ENCODE assay signal across 11 cellular contexts in the genomic region with DNA sequence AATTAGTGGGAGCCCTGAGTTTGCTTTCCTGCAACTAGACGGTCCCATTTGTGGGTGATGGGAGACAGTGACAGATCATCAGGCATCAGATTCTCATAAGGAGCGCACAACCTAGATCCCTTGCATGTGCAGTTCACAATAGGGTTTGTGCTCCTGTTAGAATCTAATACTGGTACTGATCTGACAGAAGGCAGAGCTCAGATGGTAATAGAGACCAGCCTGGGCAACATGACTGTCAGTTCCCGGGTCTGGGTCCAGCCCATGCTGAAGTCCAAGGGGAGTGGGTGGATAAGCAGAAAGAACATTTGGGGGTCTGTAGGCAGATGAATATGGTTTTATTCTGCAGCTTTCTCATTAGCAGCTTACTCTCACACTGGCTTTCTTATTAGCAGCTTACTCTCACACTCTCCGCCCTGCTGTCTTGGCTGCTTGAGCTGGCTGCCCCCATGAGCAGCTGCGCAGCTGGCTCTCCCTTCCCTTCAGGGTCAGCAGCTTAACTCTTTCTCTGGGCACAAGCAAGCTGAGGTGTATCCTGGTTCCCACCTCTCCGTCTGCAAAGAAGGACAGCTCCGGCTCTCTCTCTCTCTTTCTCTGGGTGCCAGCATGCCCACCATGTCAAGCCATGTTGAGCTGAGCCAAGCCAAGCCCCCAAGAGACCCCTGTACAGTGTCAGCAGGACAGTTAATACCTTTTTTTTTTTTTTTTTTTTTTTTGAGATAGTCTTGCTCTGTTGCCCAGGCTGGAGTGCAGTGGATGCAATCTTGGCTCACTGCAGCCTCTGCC. TPM values are rescaled to one million over a fixed set of nuclear protein-coding genes. Genes with fewer than 3 reads are reported as not detected.
A peak's percentile ranks its signal among the peaks of the same experiment; 100 is the strongest.
DNase-seq lines count a peak whose midpoint lies in the region; ATAC-seq, FAIRE-seq and TF ChIP-seq lines count a peak whose summit lies in the region.
"Had no signal": no experiment of that assay in that cellular context is flagged by ENCODE, and none has a peak within 500 bp of the region (broad histone marks: within the 10 kb centered on the region; RNA-seq: fewer than 3 reads in every experiment).

No MANE protein-coding gene starts in this region.

- peak overlapping the region; percentile 22 for H2AFZ ChIP-seq in keratinocyte (ENCODE audit: control insufficient read depth, low read length)

- CTCF ChIA-PET in activated naive CD4-positive, alpha-beta T cell treated with anti-CD3 and anti-CD28 coated beads for 36 hours (lab: Charles Lee): interaction anchor here (0.5 kb wide), 1 partner anchor 69 kb away, joined by 3 read pairs; no protein-coding TSS in a partner anchor

- H3K36me3 Mint-ChIP-seq in activated naive CD4-positive, alpha-beta T cell treated with anti-CD3 and anti-CD28 coated beads for 36 hours (ENCODE audit: low read depth): no peaks in the 10 kb centered on the region
- H3K36me3 Mint-ChIP-seq: stimulated activated naive B cell treated with anti-CD40 and anti-IgM and Interleukin-4, amounts not matched to agents 10 μg/mL and 1 μg/mL and 100 μg/mL, for 72 hours had no signal

- H3K9me3 ChIP-seq in ascending aorta (peaks cover 0 to 9% of the 10 kb centered on the region in 2 donors), keratinocyte (ENCODE audit: control insufficient read depth, low read depth, low read length) (peaks cover 2% of the 10 kb centered on the region)

- H3K36me3 ChIP-seq in ascending aorta (no peaks in the 10 kb centered on the region), keratinocyte (ENCODE audit: control insufficient read depth in 2 of 2, extremely low read depth in 1 of 2, insufficient read depth in 2 of 2, low read length in 2 of 2) (no peaks in the 10 kb centered on the region)

- H3K27ac Mint-ChIP-seq in activated naive CD4-positive, alpha-beta T cell treated with anti-CD3 and anti-CD28 coated beads for 36 hours: no peak overlapping the region
- H3K27ac Mint-ChIP-seq: stimulated activated naive B cell treated with anti-CD40 and anti-IgM and Interleukin-4, amounts not matched to agents 10 μg/mL and 1 μg/mL and 100 μg/mL, for 72 hours; T-helper 2 cell treated with Interferon-gamma antibody and Interleukin-4, amounts not matched to agents 5 μg/mL and 100 μg/mL, for 36 hours had no signal

- FAIRE-seq in keratinocyte (lab: Jason Lieb, UNC): no peak

- TF ChIP-seq CTCF in ascending aorta (IDR thresholded peaks at IDR 0.05) (no peak), keratinocyte (optimal IDR thresholded peaks at IDR 0.05 in 1 of 3, IDR thresholded peaks at IDR 0.05 in 1 of 3, conservative IDR thresholded peaks at IDR 0.05 in 1 of 3; ENCODE audit: extremely low read depth in 1 of 3, insufficient read depth in 2 of 3, low read length in 3 of 3) (no peak)

- H3K4me1 Mint-ChIP-seq in activated naive CD4-positive, alpha-beta T cell treated with anti-CD3 and anti-CD28 coated beads for 36 hours (ENCODE audit: low read depth): no peaks in the 10 kb centered on the region
- H3K4me1 Mint-ChIP-seq: stimulated activated naive B cell treated with anti-CD40 and anti-IgM and Interleukin-4, amounts not matched to agents 10 μg/mL and 1 μg/mL and 100 μg/mL, for 72 hours had no signal

- DNase-seq in D341Med (ENCODE audit: low spot score): peak; percentile 75
- no peak for DNase-seq in ascending aorta (ENCODE audit: low spot score in 2 of 2)
- DNase-seq in keratinocyte (ENCODE audit: low read depth, low spot score): no peak
- no peak for DNase-seq in sciatic nerve (ENCODE audit: low spot score)
- DNase-seq in activated naive CD4-positive, alpha-beta T cell treated with anti-CD3 and anti-CD28 coated beads for 36 hours: no peak
- no peak for DNase-seq in NCI-H146 treated with DMSO at 0.1 percent for 48 hours (lab: John Stamatoyannopoulos, UW; ENCODE audit: unreplicated experiment)
- no peak for DNase-seq in kidney glomerular epithelial cell (lab: John Stamatoyannopoulos, UW)
- DNase-seq in NCI-H774 (lab: John Stamatoyannopoulos, UW): no peak
- DNase-seq: activated CD8-positive, alpha-beta memory T cell treated with anti-CD3 and anti-CD28 coated beads, Interleukin-2, amount 50 U/mL, for 48 hours; stimulated activated naive B cell treated with anti-CD40 and anti-IgM and Interleukin-4, amounts not matched to agents 10 μg/mL and 1 μg/mL and 100 μg/mL, for 72 hours had no signal

- H3K4me1 ChIP-seq in ascending aorta (peaks cover 8 to 9% of the 10 kb centered on the region in 2 donors), keratinocyte (ENCODE audit: control insufficient read depth, extremely low read depth, insufficient read depth, low read length) (peaks cover 13% of the 10 kb centered on the region)

- no peaks in the 10 kb centered on the region for H3K9me1 ChIP-seq in keratinocyte (ENCODE audit: control insufficient read depth, extremely low read depth, insufficient read depth, low read length)

- H3K27ac ChIP-seq in ascending aorta: peak overlapping the region; percentile 38 to 40
- peak overlapping the region; percentile 64 for H3K27ac ChIP-seq in keratinocyte (ENCODE audit: control insufficient read depth, insufficient read depth, low read length)

- no peak overlapping the region for H3K9ac ChIP-seq in keratinocyte (ENCODE audit: control insufficient read depth, extremely low read depth, insufficient read depth, low read length)

- dilution Hi-C loops in keratinocyte (cut with MboI; ENCODE audit: extremely low pct_ligation_motif_present, low sequenced_read_pairs): no loop called here

- intact Hi-C loops in ascending aorta (cut with DNase I): no loop called here
- intact Hi-C loops in sciatic nerve (cut with DNase I): no loop called here
- intact Hi-C loops in activated naive CD4-positive, alpha-beta T cell treated with anti-CD3 and anti-CD28 coated beads for 36 hours (cut with micrococcal nuclease): no loop called here

- H3K27me3 ChIP-seq in ascending aorta: no peaks in the 10 kb centered on the region
- no peaks in the 10 kb centered on the region for H3K27me3 ChIP-seq in keratinocyte (ENCODE audit: control insufficient read depth, extremely low read depth, insufficient read depth, low read length)

- H3K27me3 Mint-ChIP-seq in activated naive CD4-positive, alpha-beta T cell treated with anti-CD3 and anti-CD28 coated beads for 36 hours (ENCODE audit: low read depth): no peaks in the 10 kb centered on the region

- no peak overlapping the region for H3K4me2 ChIP-seq in keratinocyte (ENCODE audit: control insufficient read depth, extremely low read depth, insufficient read depth, low read depth, low read length)

- no peak overlapping the region for H3K4me3 ChIP-seq in ascending aorta
- no peak overlapping the region for H3K4me3 ChIP-seq in keratinocyte (ENCODE audit: control insufficient read depth in 2 of 3, extremely low read depth in 1 of 3, insufficient read depth in 2 of 3, low read depth in 1 of 3, low read length in 3 of 3)

- ATAC-seq in sciatic nerve: peak; percentile 78
- ATAC-seq: stimulated activated naive B cell treated with anti-CD40 and anti-IgM and Interleukin-4, amounts not matched to agents 10 μg/mL and 1 μg/mL and 100 μg/mL, for 72 hours had no signal

- H3K9me3 Mint-ChIP-seq in activated naive CD4-positive, alpha-beta T cell treated with anti-CD3 and anti-CD28 coated beads for 36 hours: peaks cover 3% of the 10 kb centered on the region

- no peaks in the 10 kb centered on the region for H4K20me1 ChIP-seq in keratinocyte (ENCODE audit: control insufficient read depth, extremely low read depth, insufficient read depth, low read length)

- no peaks in the 10 kb centered on the region for H3K79me2 ChIP-seq in keratinocyte (ENCODE audit: control insufficient read depth, insufficient read depth, low read length)

- no peak overlapping the region for H3K4me3 Mint-ChIP-seq in activated naive CD4-positive, alpha-beta T cell treated with anti-CD3 and anti-CD28 coated beads for 36 hours
- H3K4me3 Mint-ChIP-seq: stimulated activated naive B cell treated with anti-CD40 and anti-IgM and Interleukin-4, amounts not matched to agents 10 μg/mL and 1 μg/mL and 100 μg/mL, for 72 hours; T-helper 2 cell treated with Interferon-gamma antibody and Interleukin-4, amounts not matched to agents 5 μg/mL and 100 μg/mL, for 36 hours had no signal

RNA-seq across cellular contexts. Expression of a gene that starts 46.5 kb away (rescaled TPM):
- total RNA-seq in ascending aorta (57.5 TPM), sciatic nerve (32.5 TPM)
- polyA plus RNA-seq in keratinocyte: 18.3 to 51.6 TPM (median 19.5 TPM) in 3 replicates
- 9.4 TPM for polyA plus RNA-seq in keratinocyte (2011; ENCODE audit: low read depth)
- polyA plus RNA-seq in keratinocyte (2011; cell fraction: cytosol; rRNA removed): 20.7 and 27.6 TPM in 2 replicates
- 30.1 and 33.7 TPM in 2 replicates for polyA plus RNA-seq in keratinocyte (2011; cell fraction: nucleus; rRNA removed)
- polyA plus RNA-seq in keratinocyte (2012; ENCODE audit: low replicate concordance): 13.5 and 54.4 TPM in 2 replicates
- polyA minus RNA-seq in keratinocyte: 10.9 to 42.9 TPM (median 12.5 TPM) in 3 replicates
- polyA minus RNA-seq in keratinocyte (2011; cell fraction: cytosol; rRNA and poly(A)+ RNA removed): 35.3 TPM
- 10.7 and 11.8 TPM in 2 replicates for polyA minus RNA-seq in keratinocyte (2011; cell fraction: nucleus; rRNA and poly(A)+ RNA removed)
- total RNA-seq in activated naive CD4-positive, alpha-beta T cell treated with anti-CD3 and anti-CD28 coated beads for 36 hours: 1 to 10 TPM; 1.8 to 2.4 TPM

RNA-seq across cellular contexts. Expression of a gene that starts 51.7 kb away (rescaled TPM):
- total RNA-seq in ascending aorta: 31.6 TPM
- polyA plus RNA-seq in keratinocyte: 18.8 to 27.7 TPM (median 21.5 TPM) in 3 replicates
- 7.0 TPM for polyA plus RNA-seq in keratinocyte (2011; ENCODE audit: low read depth)
- 16.3 and 24.8 TPM in 2 replicates for polyA plus RNA-seq in keratinocyte (2011; cell fraction: cytosol; rRNA removed)
- polyA plus RNA-seq in keratinocyte (2011; cell fraction: nucleus; rRNA removed): 19.9 and 22.3 TPM in 2 replicates
- 6.8 and 23.1 TPM in 2 replicates for polyA plus RNA-seq in keratinocyte (2012; ENCODE audit: low replicate concordance)
- polyA minus RNA-seq in keratinocyte: 26.8 to 56.8 TPM (median 37.7 TPM) in 3 replicates
- 30.9 TPM for polyA minus RNA-seq in keratinocyte (2011; cell fraction: cytosol; rRNA and poly(A)+ RNA removed)
- 16.5 and 17.5 TPM in 2 replicates for polyA minus RNA-seq in keratinocyte (2011; cell fraction: nucleus; rRNA and poly(A)+ RNA removed)
- 20.7 TPM for total RNA-seq in sciatic nerve
- 10 to 100 TPM; 11.8 to 12.8 TPM for total RNA-seq in activated naive CD4-positive, alpha-beta T cell treated with anti-CD3 and anti-CD28 coated beads for 36 hours

RNA-seq across cellular contexts. Expression of a gene that starts 59.2 kb away (rescaled TPM):
- total RNA-seq in ascending aorta: 0.43 TPM
- 2.6 to 5.4 TPM (median 5.2 TPM) in 3 replicates for polyA plus RNA-seq in keratinocyte
- polyA plus RNA-seq in keratinocyte (2011; ENCODE audit: low read depth): 8.4 TPM
- 1.9 and 2.5 TPM in 2 replicates for polyA plus RNA-seq in keratinocyte (2011; cell fraction: cytosol; rRNA removed)
- 15.3 and 17.6 TPM in 2 replicates for polyA plus RNA-seq in keratinocyte (2011; cell fraction: nucleus; rRNA removed)
- polyA plus RNA-seq in keratinocyte (2012; ENCODE audit: low replicate concordance): 3.3 and 5.8 TPM in 2 replicates
- polyA minus RNA-seq in keratinocyte: 3.5 to 7.7 TPM (median 6.4 TPM) in 3 replicates
- polyA minus RNA-seq in keratinocyte (2011; cell fraction: cytosol; rRNA and poly(A)+ RNA removed): 1.9 TPM
- 9.8 and 11.0 TPM in 2 replicates for polyA minus RNA-seq in keratinocyte (2011; cell fraction: nucleus; rRNA and poly(A)+ RNA removed)
- 6.7 TPM for total RNA-seq in sciatic nerve
- 1 to 10 TPM; 1.7 TPM for total RNA-seq in activated naive CD4-positive, alpha-beta T cell treated with anti-CD3 and anti-CD28 coated beads for 36 hours
